Comparison of ENCODE assay signal across 23 cellular contexts in genomic region chr1:161943713-161944112, GRCh38.
A peak's percentile ranks its signal among the peaks of the same experiment; 100 is the strongest.
DNase-seq lines count a peak whose midpoint lies in the region; ATAC-seq and TF ChIP-seq lines count a peak whose summit lies in the region.
"Had no signal": no experiment of that assay in that cellular context is flagged by ENCODE, and none has a peak within 500 bp of the region (broad histone marks: within the 10 kb centered on the region; RNA-seq: fewer than 3 reads in every experiment).

No MANE protein-coding gene starts in this region.

- H3K27ac Mint-ChIP-seq in Caco-2 (ENCODE audit: unreplicated experiment) (peak overlapping the region; percentile 2), immature natural killer cell (no peak overlapping the region)
- H3K27ac Mint-ChIP-seq: CD4-positive, alpha-beta T cell had no signal

- H3K27me3 ChIP-seq in Caco-2 (replicated peaks; ENCODE audit: control insufficient read depth, insufficient read depth, low read length) (no peaks in the 10 kb centered on the region; the same call in 1 of the 2 replicates), PC-3 (ENCODE audit: low read length) (no peaks in the 10 kb centered on the region)
- H3K27me3 ChIP-seq: BLaER1 treated with 17β-estradiol and CSF1 and Interleukin-3, amounts not matched to agents 10 nM and 100 nM; SJSA1 had no signal

- H3K9ac ChIP-seq in PC-3 (ENCODE audit: low read length): no peak overlapping the region
- H3K9ac ChIP-seq: BLaER1 treated with 17β-estradiol and CSF1 and Interleukin-3, amounts not matched to agents 10 nM and 100 nM; GM23248 had no signal

- no peaks in the 10 kb centered on the region for H3K36me3 ChIP-seq in Caco-2 (ENCODE audit: control insufficient read depth, insufficient read depth, low read length)
- no peaks in the 10 kb centered on the region for H3K36me3 ChIP-seq in mucosa of descending colon (ENCODE audit: low read depth)
- 0 out of 2 replicates have a peak, but pooled peaks cover 5% of the 10 kb centered on the region for H3K36me3 ChIP-seq in PC-3 (ENCODE audit: low read depth, low read length)

- H3K4me2 ChIP-seq in PC-3 (ENCODE audit: low read length): no peak overlapping the region
- H3K4me2 ChIP-seq: A549; BLaER1 treated with 17β-estradiol and CSF1 and Interleukin-3, amounts not matched to agents 10 nM and 100 nM had no signal

- H3K27me3 Mint-ChIP-seq in Caco-2 (ENCODE audit: insufficient read depth, unreplicated experiment): no peaks in the 10 kb centered on the region
- no peaks in the 10 kb centered on the region for H3K27me3 Mint-ChIP-seq in immature natural killer cell (ENCODE audit: low read depth in 3 of 3)
- H3K27me3 Mint-ChIP-seq: CD4-positive, alpha-beta T cell had no signal

- no peak overlapping the region for H2AFZ ChIP-seq in PC-3 (ENCODE audit: low read length)
- H2AFZ ChIP-seq: GM23248 had no signal

- TF ChIP-seq CTCF in Caco-2 (IDR thresholded peaks at IDR 0.05; ENCODE audit: insufficient read depth in 1 of 2, low read depth in 1 of 2, low read length in 1 of 2, severe bottlenecking in 1 of 2, unreplicated experiment in 1 of 2) (no peak), mucosa of descending colon (IDR thresholded peaks at IDR 0.05) (no peak), PC-3 (conservative IDR thresholded peaks at IDR 0.05; ENCODE audit: low read depth, low read length) (no peak)

- H3K9me3 ChIP-seq in Caco-2 (no peaks in the 10 kb centered on the region; the same call in 1 of the 2 replicates), mucosa of descending colon (no peaks in the 10 kb centered on the region), PC-3 (ENCODE audit: low read length) (no peaks in the 10 kb centered on the region)
- H3K9me3 ChIP-seq: A549; BLaER1 treated with 17β-estradiol and CSF1 and Interleukin-3, amounts not matched to agents 10 nM and 100 nM; SJSA1 had no signal

- H3K9me2 ChIP-seq in PC-3 (replicated peaks; ENCODE audit: low read length): no peaks in the 10 kb centered on the region

- H3K4me1 ChIP-seq in Caco-2 (no peaks in the 10 kb centered on the region), mucosa of descending colon (ENCODE audit: low read depth) (no peaks in the 10 kb centered on the region), PC-3 (ENCODE audit: insufficient read depth, low read length) (peaks cover 13% of the 10 kb centered on the region)

- ATAC-seq in mucosa of descending colon: peak; percentile 70
- ATAC-seq in PC-3: no peak
- ATAC-seq: A549, HepG2 had no signal

- intact Hi-C loops in Caco-2 (cut with micrococcal nuclease; ENCODE audit: unreplicated experiment) (no loop called here), mucosa of descending colon (cut with DNase I, micrococcal nuclease) (no loop called here), PC-3 (cut with micrococcal nuclease) (no loop called here)

- no peaks in the 10 kb centered on the region for H4K20me1 ChIP-seq in PC-3 (ENCODE audit: low read length)
- H4K20me1 ChIP-seq: BLaER1 treated with 17β-estradiol and CSF1 and Interleukin-3, amounts not matched to agents 10 nM and 100 nM had no signal

- CTCF ChIA-PET in Caco-2 (lab: Charles Lee) (no interaction called here), PC-3 (lab: Charles Lee) (no interaction called here)

- no peak overlapping the region for H3K4me3 ChIP-seq in Caco-2 (ENCODE audit: low read depth, low read length)
- no peak overlapping the region for H3K4me3 ChIP-seq in mucosa of descending colon
- no peak overlapping the region for H3K4me3 ChIP-seq in PC-3 (ENCODE audit: low read length)
- H3K4me3 ChIP-seq: A549; BLaER1 treated with 17β-estradiol and CSF1 and Interleukin-3, amounts not matched to agents 10 nM and 100 nM; GM23248; SJSA1 had no signal

- no peak overlapping the region for H3K27ac ChIP-seq in PC-3 (ENCODE audit: low read length)
- H3K27ac ChIP-seq: A549; BLaER1 treated with 17β-estradiol and CSF1 and Interleukin-3, amounts not matched to agents 10 nM and 100 nM; GM23248; SJSA1 had no signal

- BruUV-seq in Caco-2 (replicated peaks; lab: Mats Ljungman, UMichigan): no TSS peak
- BruUV-seq in PC-3 (replicated peaks; lab: Mats Ljungman, UMichigan): no TSS peak

- no peaks in the 10 kb centered on the region for H3K79me2 ChIP-seq in PC-3 (ENCODE audit: low read length)

- no peak overlapping the region for H3K4me3 Mint-ChIP-seq in Caco-2 (ENCODE audit: unreplicated experiment)
- H3K4me3 Mint-ChIP-seq in immature natural killer cell: no peak overlapping the region
- H3K4me3 Mint-ChIP-seq: CD4-positive, alpha-beta T cell; H9 had no signal

- H3K4me1 Mint-ChIP-seq in Caco-2 (ENCODE audit: low read depth, unreplicated experiment) (peaks cover 20% of the 10 kb centered on the region), immature natural killer cell (no peaks in the 10 kb centered on the region)

- DNase-seq in NCI-H146 treated with DMSO at 0.1 percent for 48 hours (lab: John Stamatoyannopoulos, UW; ENCODE audit: unreplicated experiment) (peak; percentile 3), NCI-H146 (lab: John Stamatoyannopoulos, UW) (no peak), Caco-2 (no peak), NCI-H69 (lab: John Stamatoyannopoulos, UW) (peak; percentile 13), mucosa of descending colon (no peak), PC-3 (no peak), immature natural killer cell (no peak)
- DNase-seq: AML-193; CD4-positive, alpha-beta T cell; GM23248; H9; Kasumi-1; NCI-H1105 treated with DMSO at 0.1 percent for 48 hours; NCI-H187; NCI-H2081 treated with DMSO at 0.1 percent for 48 hours; NCI-H748 treated with DMSO at 0.1 percent for 48 hours; Right ventricle myocardium superior; RPMI8226; T-helper 2 cell had no signal

- H3K36me3 Mint-ChIP-seq in Caco-2 (ENCODE audit: insufficient read depth, unreplicated experiment): peaks cover 6% of the 10 kb centered on the region
- H3K36me3 Mint-ChIP-seq in immature natural killer cell: peaks cover 13 to 28% (median 28%) of the 10 kb centered on the region in 3 donors

- POLR2A ChIA-PET in Caco-2 (lab: Charles Lee) (no interaction called here), PC-3 (lab: Charles Lee; ENCODE audit: unreplicated experiment) (no interaction called here)

- H3F3A ChIP-seq in PC-3 (ENCODE audit: low read length, unreplicated experiment): no peaks in the 10 kb centered on the region

- H3K9me3 Mint-ChIP-seq in Caco-2 (ENCODE audit: unreplicated experiment) (peaks cover 10% of the 10 kb centered on the region), immature natural killer cell (no peaks in the 10 kb centered on the region)
- H3K9me3 Mint-ChIP-seq: CD4-positive, alpha-beta T cell; H9 had no signal

Comparison
In these comparisons a context has a peak if more than half of its experiments do, and no peak if none do; other contexts are left out.
1. DNase-seq: peak in NCI-H146 treated with DMSO at 0.1 percent for 48 hours (single experiment) and NCI-H69 (single experiment); none in NCI-H146 (single experiment), Caco-2 (0 of 2), mucosa of descending colon (0 of 3), PC-3 (single experiment) and immature natural killer cell (0 of 3).